Comparison of ENCODE assay signal across 11 cellular contexts in genomic region chr2:168160897-168161296, GRCh38.
DNase-seq lines count a peak whose midpoint lies in the region; ATAC-seq and TF ChIP-seq lines count a peak whose summit lies in the region.
"Had no signal": no experiment of that assay in that cellular context is flagged by ENCODE, and none has a peak within 500 bp of the region (broad histone marks: within the 10 kb centered on the region; RNA-seq: fewer than 3 reads in every experiment).

No MANE protein-coding gene starts in this region.

- peaks cover 7% of the 10 kb centered on the region for H3K36me3 Mint-ChIP-seq in WTC11

- TF ChIP-seq CTCF in WTC11 (IDR thresholded peaks at IDR 0.05) (no peak), vagina (IDR thresholded peaks at IDR 0.05) (no peak)

- H3K4me1 ChIP-seq in trophoblast cell (ENCODE audit: control insufficient read depth in 1 of 2, insufficient read depth in 2 of 2, low read length in 2 of 2): peaks cover 0 to 5% of the 10 kb centered on the region in 2 experiments
- peaks cover 45% of the 10 kb centered on the region for H3K4me1 ChIP-seq in vagina

- no peak overlapping the region for H3K9ac ChIP-seq in trophoblast cell (ENCODE audit: low read length)
- H3K9ac ChIP-seq: BLaER1 treated with 17β-estradiol and CSF1 and Interleukin-3, amounts not matched to agents 10 nM and 100 nM had no signal

- H3K27ac ChIP-seq in trophoblast cell (ENCODE audit: low read depth, low read length) (no peak overlapping the region), vagina (no peak overlapping the region)

- no peaks in the 10 kb centered on the region for H3K27me3 Mint-ChIP-seq in WTC11 (ENCODE audit: low read depth)
- H3K27me3 Mint-ChIP-seq: activated naive CD8-positive, alpha-beta T cell treated with anti-CD3 and anti-CD28 coated beads, Interleukin-2, amount 10 ng/mL, durations not matched to agents 7 days and 5 days; T-cell had no signal

- no peaks in the 10 kb centered on the region for H3K9me3 Mint-ChIP-seq in WTC11
- H3K9me3 Mint-ChIP-seq: activated naive CD8-positive, alpha-beta T cell treated with anti-CD3 and anti-CD28 coated beads, Interleukin-2, amount 10 ng/mL, durations not matched to agents 7 days and 5 days; T-cell had no signal

- ATAC-seq in WTC11: peak; percentile 94

- no peak overlapping the region for H3K27ac Mint-ChIP-seq in WTC11
- H3K27ac Mint-ChIP-seq: activated naive CD8-positive, alpha-beta T cell treated with anti-CD3 and anti-CD28 coated beads, Interleukin-2, amount 10 ng/mL, durations not matched to agents 7 days and 5 days; T-cell had no signal

- no CpG with 5 or more reads among the region's 7 CpGs for WGBS in trophoblast cell (ENCODE audit: extremely low coverage, insufficient coverage, insufficient read length)

- H3K4me2 ChIP-seq in trophoblast cell (ENCODE audit: low read length): peak overlapping the region; percentile 20

- DNase-seq in SIG-M5 treated with dmso at 0.1 percent for 504 hours (lab: John Stamatoyannopoulos, UW; ENCODE audit: unreplicated experiment) (peak; percentile 32), SIG-M5 (lab: John Stamatoyannopoulos, UW) (no peak), WTC11 (ENCODE audit: low spot score) (no peak), trophoblast cell (no peak), NCI-H1092 treated with DMSO at 0.1 percent for 48 hours (lab: John Stamatoyannopoulos, UW) (no peak), vagina (ENCODE audit: extremely low spot score in 2 of 2) (no peak), inferior parietal cortex (ENCODE audit: extremely low spot score) (no peak)
- DNase-seq: activated naive CD8-positive, alpha-beta T cell treated with anti-CD3 and anti-CD28 coated beads, Interleukin-2, amount 10 ng/mL, durations not matched to agents 7 days and 5 days had no signal

- H2BK12ac ChIP-seq in trophoblast cell (ENCODE audit: low read length): no peak overlapping the region

- H3K4me1 Mint-ChIP-seq in WTC11: peaks cover 12% of the 10 kb centered on the region

- no peak overlapping the region for H3K18ac ChIP-seq in trophoblast cell (ENCODE audit: low read length)

- POLR2A ChIA-PET in WTC11 (lab: Charles Lee): no interaction called here

- no peak overlapping the region for H2AFZ ChIP-seq in trophoblast cell (ENCODE audit: insufficient read depth, low read length, poor library complexity)

- TF ChIP-seq EP300 in Ishikawa (IDR thresholded peaks at IDR 0.05; ENCODE audit: borderline replicate concordance): no peak

- H3K36me3 ChIP-seq in trophoblast cell (ENCODE audit: control insufficient read depth in 1 of 2, insufficient read depth in 2 of 2, low read length in 2 of 2) (no peaks in the 10 kb centered on the region), vagina (no peaks in the 10 kb centered on the region)

- H3K27me3 ChIP-seq in trophoblast cell (ENCODE audit: insufficient read depth, low read length): no peaks in the 10 kb centered on the region
- no peaks in the 10 kb centered on the region for H3K27me3 ChIP-seq in vagina
- H3K27me3 ChIP-seq: BLaER1 treated with 17β-estradiol and CSF1 and Interleukin-3, amounts not matched to agents 10 nM and 100 nM had no signal

- peak; percentile 17; the same call in 1 of the 2 replicates for TF ChIP-seq RAD21 in Ishikawa (IDR thresholded peaks at IDR 0.05; ENCODE audit: low read depth)

- H4K91ac ChIP-seq in trophoblast cell (ENCODE audit: low read depth, low read length): no peak overlapping the region

- H3K4me3 Mint-ChIP-seq in WTC11: no peak overlapping the region
- H3K4me3 Mint-ChIP-seq: activated naive CD8-positive, alpha-beta T cell treated with anti-CD3 and anti-CD28 coated beads, Interleukin-2, amount 10 ng/mL, durations not matched to agents 7 days and 5 days; T-cell had no signal

- H3K9me3 ChIP-seq in trophoblast cell (ENCODE audit: insufficient read depth, low read depth, low read length) (no peaks in the 10 kb centered on the region), vagina (no peaks in the 10 kb centered on the region)
- H3K9me3 ChIP-seq: BLaER1 treated with 17β-estradiol and CSF1 and Interleukin-3, amounts not matched to agents 10 nM and 100 nM had no signal

- CTCF ChIA-PET in WTC11 (lab: Charles Lee): interaction anchor here (0.6 to 2.1 kb wide), 10 partner anchors 15 to 1112 kb away, joined by 3 to 23 read pairs (median 4); no protein-coding TSS in a partner anchor

- H3K4me3 ChIP-seq in trophoblast cell (ENCODE audit: low read depth, low read length) (no peak overlapping the region), vagina (no peak overlapping the region)
- H3K4me3 ChIP-seq: BLaER1 treated with 17β-estradiol and CSF1 and Interleukin-3, amounts not matched to agents 10 nM and 100 nM had no signal

- TF ChIP-seq POLR2A in vagina (IDR thresholded peaks at IDR 0.05): no peak

- no peak overlapping the region for H4K8ac ChIP-seq in trophoblast cell (ENCODE audit: low read depth, low read length)

- no peak overlapping the region for H3K23ac ChIP-seq in trophoblast cell (ENCODE audit: low read length)

- H2AK5ac ChIP-seq in trophoblast cell (ENCODE audit: low read length): no peak overlapping the region

- no peak overlapping the region for H2BK120ac ChIP-seq in trophoblast cell (ENCODE audit: insufficient read depth, low read length, poor library complexity)

- H3K14ac ChIP-seq in trophoblast cell (ENCODE audit: low read length): no peak overlapping the region

- intact Hi-C loops in vagina (cut with DNase I): no loop called here

- no peaks in the 10 kb centered on the region for H3K79me2 ChIP-seq in trophoblast cell (ENCODE audit: control insufficient read depth, insufficient read depth, low read length, poor library complexity)

- H3K79me1 ChIP-seq in trophoblast cell (ENCODE audit: low read length): no peaks in the 10 kb centered on the region

- no peak overlapping the region for H3K4ac ChIP-seq in trophoblast cell (ENCODE audit: low read depth, low read length)

- no peak overlapping the region for H4K12ac ChIP-seq in trophoblast cell (ENCODE audit: low read depth, low read length)

- no peak overlapping the region for H2BK5ac ChIP-seq in trophoblast cell (ENCODE audit: low read depth, low read length, poor library complexity)

TF ChIP-seq in Ishikawa, 13 proteins besides CTCF, POLR2A, EP300 and RAD21 (continues in another document):
- no peak for TF ChIP-seq MAX (IDR thresholded peaks at IDR 0.05)
- no peak for TF ChIP-seq FOXM1 (IDR thresholded peaks at IDR 0.05; ENCODE audit: borderline replicate concordance, low read depth)
- TF ChIP-seq CREB1 (IDR thresholded peaks at IDR 0.05; ENCODE audit: low read depth): no peak
- TF ChIP-seq EGR1 (IDR thresholded peaks at IDR 0.05): no peak
- TF ChIP-seq TEAD4 (IDR thresholded peaks at IDR 0.05): no peak
- no peak for TF ChIP-seq TAF1 (IDR thresholded peaks at IDR 0.05; ENCODE audit: low read depth)
- no peak for TF ChIP-seq YY1 (IDR thresholded peaks at IDR 0.05; ENCODE audit: low read depth)

TF ChIP-seq in WTC11, 78 proteins besides CTCF, POLR2A, EP300 and RAD21:
- TF ChIP-seq NFYB (CRISPR knock-in tag; conservative IDR thresholded peaks at IDR 0.05; ENCODE audit: low read depth) (no peak), GTF2I (CRISPR knock-in tag; conservative IDR thresholded peaks at IDR 0.05) (no peak), E2F4 (CRISPR knock-in tag; IDR thresholded peaks at IDR 0.05; ENCODE audit: borderline replicate concordance, low read depth) (no peak), ZNF425 (CRISPR knock-in tag; conservative IDR thresholded peaks at IDR 0.05) (no peak), ZBTB21 (CRISPR knock-in tag; IDR thresholded peaks at IDR 0.05; ENCODE audit: borderline replicate concordance) (no peak), SP1 (CRISPR knock-in tag; conservative IDR thresholded peaks at IDR 0.05) (peak; percentile 60; the same call in 1 of the 2 replicates), ZNF423 (CRISPR knock-in tag; IDR thresholded peaks at IDR 0.05) (no peak), PRRX2 (CRISPR knock-in tag; IDR thresholded peaks at IDR 0.05) (no peak)
